ENCODE assay signal across 8 cellular contexts in genomic region chr7:134126937-134127848, GRCh38. TPM values are rescaled to one million over a fixed set of nuclear protein-coding genes. Genes with fewer than 3 reads are reported as not detected.
DNase-seq lines count a peak whose midpoint lies in the region; ATAC-seq and TF ChIP-seq lines count a peak whose summit lies in the region.

LRGUK (plus strand) TSS chr7:134127340; CDS start chr7:134127368, 28 bp downstream.

- peaks cover 11% of the 10 kb centered on the region for H3K4me1 Mint-ChIP-seq in activated T-helper 17 cell treated with anti-CD3 and anti-CD28 coated beads, Interleukin-2, amount 50 U/mL, for 72 hours
- H3K4me1 Mint-ChIP-seq in natural killer cell = peaks cover 13 to 14% of the 10 kb centered on the region in 2 donors
- H3K4me1 Mint-ChIP-seq in stimulated activated effector memory CD8-positive, alpha-beta T cell treated with anti-CD3 and anti-CD28 coated beads, Interleukin-12 subunit alpha, Interleukin-12 subunit beta, amount 100 ng/mL, for 72 hours = peaks cover 19% of the 10 kb centered on the region

- H3K27ac Mint-ChIP-seq in activated T-helper 17 cell treated with anti-CD3 and anti-CD28 coated beads, Interleukin-2, amount 50 U/mL, for 72 hours = peak within 1 kb of the TSS; percentile 78
- H3K27ac Mint-ChIP-seq in natural killer cell = peak within 1 kb of the TSS in 1 of 2 donors; percentile 25
- H3K27ac Mint-ChIP-seq in stimulated activated effector memory CD8-positive, alpha-beta T cell treated with anti-CD3 and anti-CD28 coated beads, Interleukin-12 subunit alpha, Interleukin-12 subunit beta, amount 100 ng/mL, for 72 hours = no peak within 1 kb of the TSS

- peaks cover 24% of the 10 kb centered on the region for H3K27me3 Mint-ChIP-seq in activated T-helper 17 cell treated with anti-CD3 and anti-CD28 coated beads, Interleukin-2, amount 50 U/mL, for 72 hours
- H3K27me3 Mint-ChIP-seq in natural killer cell (ENCODE audit: low read depth in 2 of 2) = peaks cover 27 to 38% of the 10 kb centered on the region in 2 donors

- no peaks in the 10 kb centered on the region for H3K36me3 Mint-ChIP-seq in activated T-helper 17 cell treated with anti-CD3 and anti-CD28 coated beads, Interleukin-2, amount 50 U/mL, for 72 hours (ENCODE audit: low read depth)
- no peaks in the 10 kb centered on the region for H3K36me3 Mint-ChIP-seq in natural killer cell
- H3K36me3 Mint-ChIP-seq in stimulated activated effector memory CD8-positive, alpha-beta T cell treated with anti-CD3 and anti-CD28 coated beads, Interleukin-12 subunit alpha, Interleukin-12 subunit beta, amount 100 ng/mL, for 72 hours = no peaks in the 10 kb centered on the region

- H3K27ac ChIP-seq in DOHH2 (ENCODE audit: low read depth, low read length) = no peak within 1 kb of the TSS

- H3K4me3 ChIP-seq in DOHH2 (ENCODE audit: low read length) = peak within 1 kb of the TSS; percentile 76
- H3K4me3 ChIP-seq in fibroblast of the aortic adventitia (ENCODE audit: low read depth, low read length) = peak within 1 kb of the TSS; percentile 88

- peak; percentile 100 for ATAC-seq in activated T-helper 17 cell treated with anti-CD3 and anti-CD28 coated beads, Interleukin-2, amount 50 U/mL, for 72 hours (replicated peaks)
- ATAC-seq in natural killer cell = peak; percentile 96 to 100 (median 100)
- ATAC-seq in stimulated activated effector memory CD8-positive, alpha-beta T cell treated with anti-CD3 and anti-CD28 coated beads, Interleukin-12 subunit alpha, Interleukin-12 subunit beta, amount 100 ng/mL, for 72 hours = peak; percentile 100

- H3K9me3 Mint-ChIP-seq in activated T-helper 17 cell treated with anti-CD3 and anti-CD28 coated beads, Interleukin-2, amount 50 U/mL, for 72 hours = no peaks in the 10 kb centered on the region
- H3K9me3 Mint-ChIP-seq in natural killer cell = no peaks in the 10 kb centered on the region
- no peaks in the 10 kb centered on the region for H3K9me3 Mint-ChIP-seq in stimulated activated effector memory CD8-positive, alpha-beta T cell treated with anti-CD3 and anti-CD28 coated beads, Interleukin-12 subunit alpha, Interleukin-12 subunit beta, amount 100 ng/mL, for 72 hours

- H3K9me3 ChIP-seq in DOHH2 (ENCODE audit: control insufficient read depth, insufficient read depth, low read length) = no peaks in the 10 kb centered on the region

- no peaks in the 10 kb centered on the region for H3K9me2 ChIP-seq in DOHH2 (replicated peaks; ENCODE audit: control insufficient read depth, low read length)

- no peaks in the 10 kb centered on the region for H3K36me3 ChIP-seq in DOHH2 (ENCODE audit: control insufficient read depth, low read length)

- peak within 1 kb of the TSS; percentile 74 for H3K4me3 Mint-ChIP-seq in activated T-helper 17 cell treated with anti-CD3 and anti-CD28 coated beads, Interleukin-2, amount 50 U/mL, for 72 hours
- peak within 1 kb of the TSS; percentile 76 for H3K4me3 Mint-ChIP-seq in natural killer cell
- H3K4me3 Mint-ChIP-seq in stimulated activated effector memory CD8-positive, alpha-beta T cell treated with anti-CD3 and anti-CD28 coated beads, Interleukin-12 subunit alpha, Interleukin-12 subunit beta, amount 100 ng/mL, for 72 hours = peak within 1 kb of the TSS; percentile 78

- peak within 1 kb of the TSS; percentile 75 for H3K4me2 ChIP-seq in DOHH2 (ENCODE audit: low read length)

- no peaks in the 10 kb centered on the region for H3K79me2 ChIP-seq in DOHH2 (ENCODE audit: control insufficient read depth, low read length)

- intact Hi-C loops in natural killer cell (cut with micrococcal nuclease) = loop anchor here (2.0 kb wide), 1 partner anchor 190 kb away; the partner anchor contains the start of gene SLC35B4

- no peaks in the 10 kb centered on the region for H4K20me1 ChIP-seq in DOHH2 (ENCODE audit: control insufficient read depth, insufficient read depth, low read depth, low read length)

- TF ChIP-seq CTCF in DOHH2 (IDR thresholded peaks at IDR 0.05; ENCODE audit: low read depth, low read length, poor library complexity, severe bottlenecking) (no peak), fibroblast of the aortic adventitia (IDR thresholded peaks at IDR 0.05; ENCODE audit: insufficient read depth, low read length) (no peak), natural killer cell (IDR thresholded peaks at IDR 0.05) (no peak)

- DNase-seq in GOT3 (lab: John Stamatoyannopoulos, UW) (peak; percentile 34), Kasumi-1 (lab: John Stamatoyannopoulos, UW) (peak; percentile 80 to 89), RPMI7951 (ENCODE audit: low read depth) (peak; percentile 73), fibroblast of the aortic adventitia (ENCODE audit: low read depth) (peak; percentile 75), natural killer cell (peak; percentile 64)
- DNase-seq in stimulated activated effector memory CD8-positive, alpha-beta T cell treated with anti-CD3 and anti-CD28 coated beads, Interleukin-12 subunit alpha, Interleukin-12 subunit beta, amount 100 ng/mL, for 72 hours (ENCODE audit: low spot score in 2 of 2) = peak; percentile 56 to 84

- peaks cover 9% of the 10 kb centered on the region for H3K4me1 ChIP-seq in DOHH2 (ENCODE audit: control insufficient read depth, low read length)

- no peaks in the 10 kb centered on the region for H3F3A ChIP-seq in DOHH2 (ENCODE audit: control insufficient read depth, insufficient read depth)

- peaks cover 8% of the 10 kb centered on the region for H3K27me3 ChIP-seq in DOHH2 (ENCODE audit: control insufficient read depth, low read length)

RNA-seq across cellular contexts. Expression of gene LRGUK, which starts in this region (rescaled TPM):
- total RNA-seq in RPMI7951 (2014; rRNA removed; shearing (Covaris generic)) = under 0.01 and 0.24 TPM in 2 replicates
- total RNA-seq in activated T-helper 17 cell treated with anti-CD3 and anti-CD28 coated beads, Interleukin-2, amount 50 U/mL, for 72 hours = under 1 TPM; 0.30 to 0.42 TPM
- total RNA-seq in fibroblast of the aortic adventitia (ENCODE audit: low replicate concordance) (0.09 and 0.82 TPM in 2 replicates), natural killer cell (1 to 10 TPM in 1 of 3 donors, under 1 TPM in 2; 0.90 to 1.7 (median 0.92) TPM)

Comparison
In these comparisons a context has a peak if more than half of its experiments do, and no peak if none do; other contexts are left out.
1. Peak in DNase-seq in RPMI7951; RNA of the gene not detected or under 1 TPM.
2. Peak in ATAC-seq in activated T-helper 17 cell treated with anti-CD3 and anti-CD28 coated beads, Interleukin-2, amount 50 U/mL, for 72 hours; RNA of the gene not detected or under 1 TPM.
3. Peak in DNase-seq and H3K4me3 ChIP-seq in fibroblast of the aortic adventitia; RNA of the gene not detected or under 1 TPM.
4. DNase-seq: peak in every context shown above with its lines; median percentile 84 in Kasumi-1; 75 in fibroblast of the aortic adventitia; 73 in RPMI7951; 70 in stimulated activated effector memory CD8-positive, alpha-beta T cell treated with anti-CD3 and anti-CD28 coated beads, Interleukin-12 subunit alpha, Interleukin-12 subunit beta, amount 100 ng/mL, for 72 hours; 64 in natural killer cell; 34 in GOT3.